8 cellular contexts compared by ENCODE assay signal in genomic region chr2:42386684-42387083, GRCh38. TPM values are rescaled to one million over a fixed set of nuclear protein-coding genes. Genes with fewer than 3 reads are reported as not detected.
DNase-seq lines count a peak whose midpoint lies in the region; ATAC-seq and TF ChIP-seq lines count a peak whose summit lies in the region.

No MANE protein-coding gene starts in this region.

- TF ChIP-seq POLR2A in spleen (IDR thresholded peaks at IDR 0.05), result no peak

- H3K27me3 ChIP-seq in Caco-2 (replicated peaks; ENCODE audit: control insufficient read depth, insufficient read depth, low read length), result 0 out of 2 replicates have a peak, but pooled peaks cover 1% of the 10 kb centered on the region
- no peaks in the 10 kb centered on the region for H3K27me3 ChIP-seq in Panc1 (ENCODE audit: control insufficient read depth, insufficient read depth, low read length)
- no peaks in the 10 kb centered on the region for H3K27me3 ChIP-seq in spleen (replicated peaks in 1 of 7)
- no peaks in the 10 kb centered on the region for H3K27me3 ChIP-seq in H7 (ENCODE audit: control insufficient read depth, insufficient read depth, low read length)

- no peak for DNase-seq in Caco-2
- no peak for DNase-seq in Panc1 (ENCODE audit: low read depth, low spot score)
- DNase-seq in germinal center (ENCODE audit: low spot score), result peak; percentile 23
- no peak for DNase-seq in spleen
- DNase-seq in H7, result no peak
- no peak for DNase-seq in stimulated activated CD4-positive, alpha-beta T cell treated with anti-CD3 and anti-CD28 coated beads, Interleukin-15, amount 100 ng/mL, for 24 hours

- H3K36me3 ChIP-seq in Caco-2 (ENCODE audit: control insufficient read depth, insufficient read depth, low read length) (no peaks in the 10 kb centered on the region), Panc1 (ENCODE audit: control insufficient read depth, insufficient read depth, low read length) (no peaks in the 10 kb centered on the region), spleen (no peaks in the 10 kb centered on the region), H7 (replicated peaks; ENCODE audit: control insufficient read depth, insufficient read depth, low read length) (no peaks in the 10 kb centered on the region)

- H3K4me3 ChIP-seq in Caco-2 (ENCODE audit: low read depth, low read length), result no peak overlapping the region
- no peak overlapping the region for H3K4me3 ChIP-seq in Panc1 (ENCODE audit: low read depth in 2 of 2, low read length in 2 of 2)
- no peak overlapping the region for H3K4me3 ChIP-seq in spleen
- no peak overlapping the region for H3K4me3 ChIP-seq in H7 (ENCODE audit: insufficient read depth, low read depth, low read length)

- H3K9me3 ChIP-seq in Caco-2 (no peaks in the 10 kb centered on the region), Panc1 (ENCODE audit: control insufficient read depth, insufficient read depth, low read depth, low read length) (no peaks in the 10 kb centered on the region), spleen (no peaks in the 10 kb centered on the region)

- CTCF ChIA-PET in Caco-2 (lab: Charles Lee), result no interaction called here
- CTCF ChIA-PET in Panc1 (lab: Charles Lee), result interaction anchor here (0.6 kb wide), 1 partner anchor 286 kb away, joined by 4 read pairs; no protein-coding TSS in a partner anchor

- H3K4me3 Mint-ChIP-seq in Caco-2 (ENCODE audit: unreplicated experiment), result no peak overlapping the region

- peak; percentile 40 to 43 for TF ChIP-seq CTCF in Caco-2 (IDR thresholded peaks at IDR 0.05; ENCODE audit: insufficient read depth in 1 of 2, low read depth in 1 of 2, low read length in 1 of 2, severe bottlenecking in 1 of 2, unreplicated experiment in 1 of 2)
- TF ChIP-seq CTCF in Panc1 (IDR thresholded peaks at IDR 0.05), result peak; percentile 63
- peak in 5 of 11 experiments; percentile 7 to 36 (median 29) for TF ChIP-seq CTCF in spleen (IDR thresholded peaks at IDR 0.05 in 8 of 11, conservative IDR thresholded peaks at IDR 0.05 in 3 of 11)

- no peaks in the 10 kb centered on the region for H3K9me3 Mint-ChIP-seq in Caco-2 (ENCODE audit: unreplicated experiment)

- in situ Hi-C loops in Panc1 (cut with HindIII; ENCODE audit: low pct_unique_long_range_greater_than_20kb, low sequenced_read_pairs), result no loop called here

- 83 to 95% (median 88%) methylated on average over 5 of the region's 5 CpGs for WGBS in spleen, 5 donors

- no peaks in the 10 kb centered on the region for H3K4me1 Mint-ChIP-seq in Caco-2 (ENCODE audit: low read depth, unreplicated experiment)

- no peaks in the 10 kb centered on the region for H3K36me3 Mint-ChIP-seq in Caco-2 (ENCODE audit: insufficient read depth, unreplicated experiment)

- POLR2A ChIA-PET in Caco-2 (lab: Charles Lee), result interaction anchor here (0.6 kb wide), 1 partner anchor 100 kb away, joined by 3 read pairs; no protein-coding TSS in a partner anchor
- POLR2A ChIA-PET in Panc1 (lab: Charles Lee), result no interaction called here

- H3K4me1 ChIP-seq in Caco-2, result no peaks in the 10 kb centered on the region
- H3K4me1 ChIP-seq in Panc1 (ENCODE audit: control insufficient read depth, insufficient read depth, low read length), result no peaks in the 10 kb centered on the region
- no peaks in the 10 kb centered on the region for H3K4me1 ChIP-seq in spleen

- intact Hi-C loops in Caco-2 (cut with micrococcal nuclease; ENCODE audit: unreplicated experiment), result loop anchor here (5.0 kb wide), 1 partner anchor 76 kb away; no protein-coding TSS in a partner anchor
- intact Hi-C loops in Panc1 (cut with micrococcal nuclease; ENCODE audit: unreplicated experiment), result loop anchor here (10.0 kb wide), 1 partner anchor 278 kb away; no protein-coding TSS in a partner anchor
- intact Hi-C loops in spleen (cut with DNase I; ENCODE audit: low total_unique reads), result no loop called here

- no peaks in the 10 kb centered on the region for H3K27me3 Mint-ChIP-seq in Caco-2 (ENCODE audit: insufficient read depth, unreplicated experiment)

- no TSS peak for BruUV-seq in Caco-2 (replicated peaks; lab: Mats Ljungman, UMichigan)
- BruUV-seq in Panc1 (replicated peaks; lab: Mats Ljungman, UMichigan), result no TSS peak

- H3K27ac ChIP-seq in Panc1 (ENCODE audit: low read length) (no peak overlapping the region), spleen (no peak overlapping the region)

- ATAC-seq in GM21447 (IDR thresholded peaks at IDR 0.05; ENCODE audit: unreplicated experiment) (peak; percentile 60), Panc1 (peak; percentile 51; the same call in 1 of the 2 replicates), GM18873 (IDR thresholded peaks at IDR 0.05; ENCODE audit: low FRiP score, unreplicated experiment) (no peak)

- H3K27ac Mint-ChIP-seq in Caco-2 (ENCODE audit: unreplicated experiment), result no peak overlapping the region

RNA-seq across cellular contexts. Expression of gene COX7A2L, which starts 25.7 kb away (rescaled TPM):
- 117 and 125 TPM in 2 replicates for total RNA-seq in Caco-2 (2022)
- total RNA-seq in Panc1 (2021; ENCODE audit: unreplicated experiment), result 132 TPM
- polyA plus RNA-seq in Panc1 (2012; ENCODE audit: insufficient read length), result 125 TPM
- 100 to 1,000 TPM in 3 of 7 donors, 10 to 100 TPM in 4; 63.3 to 118 (median 74.0) TPM for total RNA-seq in spleen
- 100 to 1,000 TPM in 2 of 3 donors, 10 to 100 TPM in 1; 98.3 to 144 (median 118) TPM for polyA plus RNA-seq in spleen
- total RNA-seq in H7 (2014; rRNA removed; shearing (Covaris generic)), result 149 and 154 TPM in 2 replicates
